6 cellular contexts compared by ENCODE assay signal in the genomic region with DNA sequence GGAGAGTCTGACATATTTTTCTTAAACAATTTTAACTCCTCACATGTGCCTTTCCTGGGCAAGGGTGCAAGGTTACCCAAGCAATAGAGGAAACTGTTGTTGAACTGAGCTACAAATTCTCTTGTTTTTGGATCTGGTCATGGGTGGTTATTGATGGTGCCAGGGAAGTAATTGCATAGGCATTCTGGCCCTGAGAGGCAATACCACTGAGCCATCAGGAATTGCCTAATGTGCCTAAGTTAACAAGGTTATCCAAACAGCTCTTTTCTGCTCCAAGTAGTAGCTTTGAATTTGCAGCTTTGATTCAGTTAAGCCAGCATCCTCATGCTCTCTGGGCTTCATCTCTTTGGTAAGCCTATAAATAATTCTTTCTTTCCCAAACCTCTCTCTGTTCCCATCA.
"Had no signal": no experiment of that assay in that cellular context is flagged by ENCODE, and none has a peak within 500 bp of the region (broad histone marks: within the 10 kb centered on the region; RNA-seq: fewer than 3 reads in every experiment).

No MANE protein-coding gene starts in this region.

- H3K27ac ChIP-seq: GM23248 had no signal

- H3K4me3 ChIP-seq: GM23248, K562 had no signal

- H2AFZ ChIP-seq: GM23248 had no signal

- FAIRE-seq: K562 had no signal

- ATAC-seq: K562 had no signal

- H3K9ac ChIP-seq: GM23248 had no signal

- DNase-seq: GM23248, GOT3, H7, HCEC 1CT, IMR-90 had no signal
